In the genomic region with DNA sequence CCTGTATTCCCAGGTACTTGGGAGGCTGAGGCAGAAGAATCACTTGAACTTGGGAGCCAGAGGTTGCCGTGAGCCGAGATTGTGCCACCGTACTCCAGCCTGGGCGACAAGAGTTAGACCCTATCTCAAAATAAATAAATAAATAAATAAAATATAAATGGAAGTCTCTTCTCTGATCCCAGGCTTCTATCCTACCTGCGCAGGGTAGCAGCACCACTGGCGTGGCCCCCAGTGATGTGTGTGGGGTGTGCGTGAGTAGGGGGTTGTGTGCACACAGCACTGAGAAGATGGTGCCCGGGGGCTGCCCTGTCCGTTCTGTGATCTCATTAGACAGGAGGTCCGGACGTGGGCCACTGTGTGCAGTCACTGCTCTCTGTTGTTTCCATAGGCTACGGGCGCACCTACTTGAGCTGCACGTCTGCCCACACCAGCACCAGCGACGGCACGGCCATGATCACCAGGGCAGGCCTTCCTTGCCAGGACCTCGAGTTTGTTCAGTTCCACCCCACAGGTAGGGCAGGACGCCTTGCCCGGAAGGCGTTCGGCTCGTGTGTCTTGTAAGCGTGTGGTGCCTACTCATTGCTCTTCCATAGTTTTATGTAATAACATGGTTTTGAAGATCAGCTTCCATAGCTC, we compare ENCODE assay signal across 2 cellular contexts. TPM values are rescaled to one million over a fixed set of nuclear protein-coding genes. Genes with fewer than 3 reads are reported as not detected.
"Had no signal": no experiment of that assay in that cellular context is flagged by ENCODE, and none has a peak within 500 bp of the region (broad histone marks: within the 10 kb centered on the region; RNA-seq: fewer than 3 reads in every experiment).

No MANE protein-coding gene starts in this region.

RNA-seq across cellular contexts. Expression of a gene that starts 52.5 kb away (rescaled TPM):
- total RNA-seq: LHCN-M2, SJSA1 had no signal
